Comparison of ENCODE assay signal across 2 cellular contexts in the genomic region with DNA sequence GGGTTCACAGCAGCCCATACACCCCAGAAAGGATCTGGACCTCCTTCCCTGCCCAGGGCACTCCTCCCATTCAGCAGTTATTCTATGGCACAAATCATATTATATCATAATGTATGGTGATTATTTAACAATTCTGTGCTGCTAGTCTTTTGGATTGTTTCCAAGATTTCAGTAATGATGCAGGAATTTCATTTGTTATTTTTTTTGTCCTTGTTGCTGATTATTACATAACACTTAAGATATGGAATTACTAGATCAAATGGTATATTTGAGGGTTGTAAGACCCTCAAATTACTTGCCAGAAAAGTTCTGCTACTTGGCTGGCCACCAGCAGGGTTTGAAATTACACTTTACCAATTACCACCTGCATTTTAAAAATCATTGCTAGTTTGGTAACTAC.
A peak's percentile ranks its signal among the peaks of the same experiment; 100 is the strongest.
TF ChIP-seq lines count a peak whose summit lies in the region.

No MANE protein-coding gene starts in this region.

TF ChIP-seq in SK-N-SH treated with all-trans-retinoic acid at 6 μM for 48 hours, 23 proteins besides CTCF, POLR2A, EP300 and RAD21:
- peak; percentile 47 for TF ChIP-seq ISL1 (CRISPR knock-in tag; IDR thresholded peaks at IDR 0.05)
- TF ChIP-seq CREB5 (CRISPR knock-in tag; IDR thresholded peaks at IDR 0.05; ENCODE audit: low read depth): peak; percentile 35; the same call in 1 of the 2 replicates
- TF ChIP-seq SNAI2 (CRISPR knock-in tag; IDR thresholded peaks at IDR 0.05): no peak

TF ChIP-seq in H1, 55 proteins besides CTCF, POLR2A, EP300 and RAD21:
- TF ChIP-seq TAF1 (IDR thresholded peaks at IDR 0.05; ENCODE audit: low read depth, low read length): no peak
- no peak for TF ChIP-seq KDM5A (IDR thresholded peaks at IDR 0.05; ENCODE audit: low read length)
- no peak for TF ChIP-seq MAFK (IDR thresholded peaks at IDR 0.05; ENCODE audit: low read depth, low read length)
- TF ChIP-seq CEBPB (IDR thresholded peaks at IDR 0.05; ENCODE audit: low read depth, low read length): peak; percentile 33; the same call in 1 of the 2 replicates
- no peak for TF ChIP-seq CBX8 (IDR thresholded peaks at IDR 0.05; ENCODE audit: borderline replicate concordance, low read depth, low read length)
- no peak for TF ChIP-seq SAP30 (IDR thresholded peaks at IDR 0.05; ENCODE audit: insufficient read depth, insufficient replicate concordance, low read length)
